ENCODE assay signal across 8 cellular contexts in the genomic region with DNA sequence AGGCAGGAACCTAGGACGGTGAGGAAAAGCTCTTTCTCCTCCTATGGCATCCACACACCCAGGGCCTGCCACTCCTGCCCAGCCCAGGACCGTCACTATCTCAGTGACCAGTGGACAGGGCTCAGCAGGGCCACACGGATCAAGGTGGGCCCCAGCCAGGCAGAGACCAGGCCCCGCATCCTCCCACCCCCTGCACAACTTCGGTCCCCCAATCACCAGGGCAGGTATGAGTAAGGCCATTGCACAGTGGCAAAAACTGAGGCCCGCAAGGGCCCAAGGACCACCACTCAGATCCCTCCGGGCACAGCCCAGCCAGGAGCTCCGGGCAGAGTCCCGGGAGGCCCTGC. TPM values are rescaled to one million over a fixed set of nuclear protein-coding genes. Genes with fewer than 3 reads are reported as not detected.
DNase-seq lines count a peak whose midpoint lies in the region; ATAC-seq and TF ChIP-seq lines count a peak whose summit lies in the region.

No MANE protein-coding gene starts in this region.

- H3K4me3 ChIP-seq in hepatocyte (no peak overlapping the region), retinal pigment epithelial cell (ENCODE audit: low read length) (peak overlapping the region; percentile 48)

- no peak overlapping the region for H2AFZ ChIP-seq in hepatocyte

- H3K36me3 ChIP-seq in ES-I3 (ENCODE audit: insufficient read depth, low read length) (no peaks in the 10 kb centered on the region), hepatocyte (replicated peaks; ENCODE audit: insufficient read depth, low read depth) (no peaks in the 10 kb centered on the region)

- no peaks in the 10 kb centered on the region for H3K9me2 ChIP-seq in hepatocyte (replicated peaks; ENCODE audit: insufficient read depth)

- H3K4me1 ChIP-seq in ES-I3 (ENCODE audit: insufficient read depth, low read length) (peaks cover 13% of the 10 kb centered on the region), hepatocyte (ENCODE audit: insufficient read depth) (peaks cover 3% of the 10 kb centered on the region)

- DNase-seq in hepatocyte (ENCODE audit: low spot score) (no peak), retinal pigment epithelial cell (ENCODE audit: low read depth) (no peak), GOT3 (lab: John Stamatoyannopoulos, UW) (no peak), DMS79 (lab: John Stamatoyannopoulos, UW) (no peak)

- H3K4me2 ChIP-seq in hepatocyte, result peak overlapping the region; percentile 77

- H3K9me3 ChIP-seq in ES-I3 (ENCODE audit: control insufficient read depth, insufficient read depth, low read length) (no peaks in the 10 kb centered on the region), hepatocyte (ENCODE audit: low read depth) (no peaks in the 10 kb centered on the region)

- H3K27me3 ChIP-seq in hepatocyte, result no peaks in the 10 kb centered on the region

- no peak overlapping the region for H3K27ac ChIP-seq in hepatocyte

- ATAC-seq in SK-N-SH treated with all-trans-retinoic acid at 6 μM for 48 hours, result peak; percentile 7
- ATAC-seq in HG02840 (IDR thresholded peaks at IDR 0.05; ENCODE audit: low FRiP score, unreplicated experiment), result no peak
- ATAC-seq in GM21737 (IDR thresholded peaks at IDR 0.05; ENCODE audit: unreplicated experiment), result no peak

- no peak for TF ChIP-seq CTCF in hepatocyte (IDR thresholded peaks at IDR 0.05; ENCODE audit: poor library complexity)
- no peak for TF ChIP-seq CTCF in retinal pigment epithelial cell (conservative IDR thresholded peaks at IDR 0.05; ENCODE audit: low read depth, low read length)

- WGBS in hepatocyte (ENCODE audit: low lambda C conversion rate, missing lambda C conversion rate), result 63% methylated on average over 9 of the region's 9 CpGs

- peak overlapping the region; percentile 62; the same call in 1 of the 2 replicates for H3K9ac ChIP-seq in ES-I3 (ENCODE audit: low read depth, low read length)

- H3K79me2 ChIP-seq in hepatocyte, result no peaks in the 10 kb centered on the region

- H4K20me1 ChIP-seq in hepatocyte (ENCODE audit: insufficient read depth, poor library complexity, severe bottlenecking), result no peaks in the 10 kb centered on the region

TF ChIP-seq in SK-N-SH treated with all-trans-retinoic acid at 6 μM for 48 hours, 23 proteins besides CTCF, POLR2A, EP300 and RAD21:
- TF ChIP-seq TCF4 (CRISPR knock-in tag; IDR thresholded peaks at IDR 0.05; ENCODE audit: borderline replicate concordance), result no peak
- no peak for TF ChIP-seq OSR1 (CRISPR knock-in tag; IDR thresholded peaks at IDR 0.05)

RNA-seq across cellular contexts. Expression of a gene that starts 30.3 kb away (rescaled TPM):
- 694 and 743 TPM in 2 replicates for total RNA-seq in hepatocyte
- 450 and 568 TPM in 2 replicates for polyA plus RNA-seq in hepatocyte
